Comparison of ENCODE assay signal across 8 cellular contexts in genomic region chr3:194556086-194557056, GRCh38.
DNase-seq lines count a peak whose midpoint lies in the region; ATAC-seq, FAIRE-seq and TF ChIP-seq lines count a peak whose summit lies in the region.

No MANE protein-coding gene starts in this region.

- no peak for FAIRE-seq in RCC 7860 (lab: Jason Lieb, UNC)

- intact Hi-C loops in spleen (cut with DNase I; ENCODE audit: low total_unique reads), result no loop called here

- DNase-seq in NK-92 treated with Interleukin-12 subunit alpha and Interleukin-12 subunit beta, amount 100 ng/mL, for 24 hours (lab: John Stamatoyannopoulos, UW), result peak; percentile 67
- DNase-seq in NK-92 (lab: John Stamatoyannopoulos, UW; ENCODE audit: unreplicated experiment) (no peak), RCC 7860 (ENCODE audit: low spot score) (peak; percentile 54), dermis blood vessel endothelial cell (peak; percentile 74), spleen (no peak), NCI-H1105 (lab: John Stamatoyannopoulos, UW) (no peak), HuH-7 (ENCODE audit: low spot score) (no peak)

- no peaks in the 10 kb centered on the region for H3K9me3 ChIP-seq in spleen

- no peaks in the 10 kb centered on the region for H3K27me3 ChIP-seq in spleen (replicated peaks in 1 of 7)

- H3K36me3 ChIP-seq in spleen, result no peaks in the 10 kb centered on the region

- peak overlapping the region in 5 of 8 donors; percentile 12 to 61 (median 16) for H3K4me3 ChIP-seq in spleen

- H3K4me1 ChIP-seq in spleen, result peaks cover 0 to 15% (median 3%) of the 10 kb centered on the region in 6 donors

- 48 to 66% (median 52%) methylated on average over 13 of the region's 13 CpGs for WGBS in spleen, 5 donors

- no peak for TF ChIP-seq POLR2A in spleen (IDR thresholded peaks at IDR 0.05)

- no peak for ATAC-seq in GM21390 (IDR thresholded peaks at IDR 0.05; ENCODE audit: unreplicated experiment)

- H3K27ac ChIP-seq in spleen, result peak overlapping the region in 3 of 8 donors; percentile 15 to 35 (median 23)

- TF ChIP-seq CTCF in spleen (IDR thresholded peaks at IDR 0.05 in 8 of 11, conservative IDR thresholded peaks at IDR 0.05 in 3 of 11), result no peak

Comparison
In these comparisons a context has a peak if more than half of its experiments do, and no peak if none do; other contexts are left out.
1. DNase-seq: peak in NK-92 treated with Interleukin-12 subunit alpha and Interleukin-12 subunit beta, amount 100 ng/mL, for 24 hours (single experiment), RCC 7860 (single experiment) and dermis blood vessel endothelial cell (single experiment); none in NK-92 (single experiment), spleen (single experiment), NCI-H1105 (single experiment) and HuH-7 (single experiment).